In the genomic region with DNA sequence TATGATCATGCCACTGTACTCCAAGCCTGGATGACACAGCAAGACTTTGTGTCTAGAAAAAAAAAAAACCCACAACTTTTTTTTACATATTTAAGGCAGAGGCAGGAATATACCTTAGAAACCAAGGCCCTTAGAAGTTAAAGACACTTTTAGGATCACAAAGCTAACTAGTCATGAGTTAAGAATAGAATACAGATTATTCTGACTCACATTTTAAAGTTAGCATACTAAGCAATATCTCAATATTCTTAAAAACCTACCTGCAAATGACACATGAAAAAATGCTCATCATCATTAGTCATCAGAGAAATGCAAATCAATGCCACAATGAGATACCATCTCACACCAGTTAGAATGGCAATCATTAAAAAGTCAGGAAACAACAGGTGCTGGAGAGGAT, we compare ENCODE assay signal across 17 cellular contexts.
"Had no signal": no experiment of that assay in that cellular context is flagged by ENCODE, and none has a peak within 500 bp of the region (broad histone marks: within the 10 kb centered on the region; RNA-seq: fewer than 3 reads in every experiment).

No MANE protein-coding gene starts in this region.

- H3K9me3 ChIP-seq: colonic mucosa, esophagus squamous epithelium, prostate gland, right lobe of liver, tibial artery, uterus had no signal

- ATAC-seq: right lobe of liver had no signal

- H3K27me3 Mint-ChIP-seq: activated B cell treated with CpG ODN at 0.5 μM for 24 hours had no signal

- H3K27me3 ChIP-seq: colonic mucosa, esophagus squamous epithelium, right lobe of liver, tibial artery, uterus had no signal

- H3K36me3 ChIP-seq: colonic mucosa, prostate gland, right lobe of liver, uterus had no signal

- H3K4me1 ChIP-seq: colonic mucosa, esophagus squamous epithelium, prostate gland, right lobe of liver, tibial artery, uterus had no signal

- FAIRE-seq: astrocyte, endometrium had no signal

- DNase-seq: activated B cell treated with CpG ODN at 0.5 μM for 24 hours; activated naive CD4-positive, alpha-beta T cell; colonic mucosa; esophagus squamous epithelium; glutamatergic neuron; hypothalamus; kidney glomerular epithelial cell; mesendoderm; right lobe of liver; stimulated activated CD4-positive, alpha-beta T cell treated with anti-CD3 and anti-CD28 coated beads, Interleukin-1b, Interleukin-23, amount 100 ng/mL, for 48 hours; SW 1271; tibial artery; uterus had no signal

- H3K4me3 ChIP-seq: colonic mucosa, esophagus squamous epithelium, prostate gland, right lobe of liver, tibial artery, uterus had no signal

- H3K4me3 Mint-ChIP-seq: activated B cell treated with CpG ODN at 0.5 μM for 24 hours, neural crest cell had no signal

- H3K27ac ChIP-seq: colonic mucosa, esophagus squamous epithelium, prostate gland, right lobe of liver, tibial artery, uterus had no signal

- H3K4me1 Mint-ChIP-seq: activated B cell treated with CpG ODN at 0.5 μM for 24 hours had no signal

- H3K27ac Mint-ChIP-seq: activated B cell treated with CpG ODN at 0.5 μM for 24 hours had no signal
